Comparison of ENCODE assay signal across 11 cellular contexts in genomic region chr4:151541438-151542071, GRCh38.
A peak's percentile ranks its signal among the peaks of the same experiment; 100 is the strongest.
DNase-seq lines count a peak whose midpoint lies in the region; ATAC-seq and TF ChIP-seq lines count a peak whose summit lies in the region.
"Had no signal": no experiment of that assay in that cellular context is flagged by ENCODE, and none has a peak within 500 bp of the region (broad histone marks: within the 10 kb centered on the region; RNA-seq: fewer than 3 reads in every experiment).

No MANE protein-coding gene starts in this region.

- H3K4me3 ChIP-seq in RWPE2 (ENCODE audit: severe bottlenecking) (no peak overlapping the region), fibroblast of villous mesenchyme (ENCODE audit: low read depth, low read length) (no peak overlapping the region)

- no peaks in the 10 kb centered on the region for H3K27me3 Mint-ChIP-seq in type B pancreatic cell
- H3K27me3 Mint-ChIP-seq in activated CD8-positive, alpha-beta memory T cell treated with anti-CD3 and anti-CD28 coated beads, Interleukin-2, amount 10 ng/mL, durations not matched to agents 7 days and 5 days: peaks cover 23% of the 10 kb centered on the region

- H3K4me3 Mint-ChIP-seq in type B pancreatic cell: no peak overlapping the region
- no peak overlapping the region for H3K4me3 Mint-ChIP-seq in activated CD8-positive, alpha-beta memory T cell treated with anti-CD3 and anti-CD28 coated beads, Interleukin-2, amount 10 ng/mL, durations not matched to agents 7 days and 5 days

- peak overlapping the region; percentile 83 for H3K27ac Mint-ChIP-seq in type B pancreatic cell
- no peak overlapping the region for H3K27ac Mint-ChIP-seq in activated CD8-positive, alpha-beta memory T cell treated with anti-CD3 and anti-CD28 coated beads, Interleukin-2, amount 10 ng/mL, durations not matched to agents 7 days and 5 days

- peak; percentile 65 for DNase-seq in HS-5 (ENCODE audit: low read depth)
- DNase-seq in RWPE2 (ENCODE audit: low spot score): no peak
- DNase-seq in fibroblast of villous mesenchyme (ENCODE audit: low read depth): peak; percentile 85
- no peak for DNase-seq in type B pancreatic cell (ENCODE audit: extremely low spot score, unreplicated experiment)
- no peak for DNase-seq in activated CD8-positive, alpha-beta memory T cell treated with anti-CD3 and anti-CD28 coated beads, Interleukin-2, amount 10 ng/mL, durations not matched to agents 7 days and 5 days
- no peak for DNase-seq in SIG-M5 treated with dmso at 0.1 percent for 504 hours (lab: John Stamatoyannopoulos, UW; ENCODE audit: unreplicated experiment)
- DNase-seq: activated CD4-positive, CD25-positive, alpha-beta regulatory T cell; left colon; NCI-H146 had no signal

- H3K36me3 Mint-ChIP-seq in type B pancreatic cell: no peaks in the 10 kb centered on the region
- H3K36me3 Mint-ChIP-seq in activated CD8-positive, alpha-beta memory T cell treated with anti-CD3 and anti-CD28 coated beads, Interleukin-2, amount 10 ng/mL, durations not matched to agents 7 days and 5 days: no peaks in the 10 kb centered on the region

- ATAC-seq in RWPE2 (ENCODE audit: low read depth): peak; percentile 63
- ATAC-seq in activated CD8-positive, alpha-beta memory T cell treated with anti-CD3 and anti-CD28 coated beads, Interleukin-2, amount 10 ng/mL, durations not matched to agents 7 days and 5 days: no peak
- ATAC-seq in HG02798 (IDR thresholded peaks at IDR 0.05; ENCODE audit: poor library complexity, unreplicated experiment): no peak
- no peak for ATAC-seq in GM18873 (IDR thresholded peaks at IDR 0.05; ENCODE audit: low FRiP score, unreplicated experiment)

- H3K27ac ChIP-seq in RWPE2 (ENCODE audit: poor library complexity, severe bottlenecking): peak overlapping the region; percentile 96

- peaks cover 18% of the 10 kb centered on the region for H3K4me1 Mint-ChIP-seq in type B pancreatic cell (ENCODE audit: unreplicated experiment)
- H3K4me1 Mint-ChIP-seq in activated CD8-positive, alpha-beta memory T cell treated with anti-CD3 and anti-CD28 coated beads, Interleukin-2, amount 10 ng/mL, durations not matched to agents 7 days and 5 days: peaks cover 5% of the 10 kb centered on the region

- H3K9me3 ChIP-seq in RWPE2 (ENCODE audit: severe bottlenecking): no peaks in the 10 kb centered on the region

- no peaks in the 10 kb centered on the region for H3K36me3 ChIP-seq in RWPE2 (ENCODE audit: low read depth)

- H3K9me3 Mint-ChIP-seq in type B pancreatic cell: no peaks in the 10 kb centered on the region
- H3K9me3 Mint-ChIP-seq in activated CD8-positive, alpha-beta memory T cell treated with anti-CD3 and anti-CD28 coated beads, Interleukin-2, amount 10 ng/mL, durations not matched to agents 7 days and 5 days (ENCODE audit: low read depth): no peaks in the 10 kb centered on the region

- H3K4me1 ChIP-seq in RWPE2 (ENCODE audit: insufficient read depth, poor library complexity, severe bottlenecking): peaks cover 38% of the 10 kb centered on the region

- CTCF ChIA-PET in activated CD8-positive, alpha-beta memory T cell treated with anti-CD3 and anti-CD28 coated beads, Interleukin-2, amount 10 ng/mL, durations not matched to agents 7 days and 5 days (lab: Charles Lee): no interaction called here

- no peak for TF ChIP-seq CTCF in RWPE2 (IDR thresholded peaks at IDR 0.05; ENCODE audit: poor library complexity, severe bottlenecking)
- no peak for TF ChIP-seq CTCF in fibroblast of villous mesenchyme (IDR thresholded peaks at IDR 0.05; ENCODE audit: insufficient read depth, low read depth, low read length)
- TF ChIP-seq CTCF in type B pancreatic cell (conservative IDR thresholded peaks at IDR 0.05): no peak

- no peaks in the 10 kb centered on the region for H3K27me3 ChIP-seq in RWPE2 (ENCODE audit: insufficient read depth, poor library complexity, severe bottlenecking)

Comparison
In these comparisons a context has a peak if more than half of its experiments do, and no peak if none do; other contexts are left out.
1. DNase-seq: peak in HS-5 (single experiment) and fibroblast of villous mesenchyme (single experiment); none in RWPE2 (single experiment), type B pancreatic cell (single experiment), activated CD8-positive, alpha-beta memory T cell treated with anti-CD3 and anti-CD28 coated beads, Interleukin-2, amount 10 ng/mL, durations not matched to agents 7 days and 5 days (single experiment) and SIG-M5 treated with dmso at 0.1 percent for 504 hours (single experiment).